19 cellular contexts compared by ENCODE assay signal in genomic region chr4:89368855-89369254, GRCh38.
DNase-seq lines count a peak whose midpoint lies in the region.
"Had no signal": no experiment of that assay in that cellular context is flagged by ENCODE, and none has a peak within 500 bp of the region (broad histone marks: within the 10 kb centered on the region; RNA-seq: fewer than 3 reads in every experiment).

No MANE protein-coding gene starts in this region.

- peak overlapping the region; percentile 11 for H3K4me3 Mint-ChIP-seq in dendritic cell treated with granulocyte-macrophage colony-stimulating factor and Interleukin-4, amounts not matched to agents 40 ng/mL and 50 ng/mL, for 4 days
- H3K4me3 Mint-ChIP-seq: CD4-positive, alpha-beta memory T cell; T-cell had no signal

- H3K27ac Mint-ChIP-seq in dendritic cell treated with granulocyte-macrophage colony-stimulating factor and Interleukin-4, amounts not matched to agents 40 ng/mL and 50 ng/mL, for 4 days, result peak overlapping the region; percentile 87
- H3K27ac Mint-ChIP-seq: T-cell had no signal

- peaks cover 26% of the 10 kb centered on the region for H3K4me1 Mint-ChIP-seq in dendritic cell treated with granulocyte-macrophage colony-stimulating factor and Interleukin-4, amounts not matched to agents 40 ng/mL and 50 ng/mL, for 4 days (ENCODE audit: low read depth)

- no peaks in the 10 kb centered on the region for H3K27me3 Mint-ChIP-seq in dendritic cell treated with granulocyte-macrophage colony-stimulating factor and Interleukin-4, amounts not matched to agents 40 ng/mL and 50 ng/mL, for 4 days

- H3K36me3 Mint-ChIP-seq in dendritic cell treated with granulocyte-macrophage colony-stimulating factor and Interleukin-4, amounts not matched to agents 40 ng/mL and 50 ng/mL, for 4 days (ENCODE audit: low read depth), result no peaks in the 10 kb centered on the region
- H3K36me3 Mint-ChIP-seq: CD4-positive, alpha-beta memory T cell; T-cell had no signal

- DNase-seq in NCI-H82 (lab: John Stamatoyannopoulos, UW) (peak; percentile 12), NCI-H82 treated with DMSO at 0.1 percent for 48 hours (lab: John Stamatoyannopoulos, UW; ENCODE audit: unreplicated experiment) (no peak), MV-4-11 (lab: John Stamatoyannopoulos, UW) (peak; percentile 72), pons (ENCODE audit: low spot score) (peak; percentile 37), HT-29 (ENCODE audit: low spot score) (no peak), DMS53 (lab: John Stamatoyannopoulos, UW) (no peak)
- no peak for DNase-seq in activated CD8-positive, alpha-beta memory T cell treated with anti-CD3 and anti-CD28 coated beads, Interleukin-2, amount 50 U/mL, for 48 hours
- DNase-seq: 8988T; ACHN; CD4-positive, alpha-beta memory T cell; COR-L47; HCEC 1CT; Karpas-422; NCI-H2029; NCI-H446 treated with DMSO at 0.1 percent for 48 hours; NCI-H526; PC-9; T-cell had no signal

- intact Hi-C loops in dendritic cell treated with granulocyte-macrophage colony-stimulating factor and Interleukin-4, amounts not matched to agents 40 ng/mL and 50 ng/mL, for 4 days (cut with micrococcal nuclease), result no loop called here

- peaks cover 20% of the 10 kb centered on the region for H3K9me3 Mint-ChIP-seq in dendritic cell treated with granulocyte-macrophage colony-stimulating factor and Interleukin-4, amounts not matched to agents 40 ng/mL and 50 ng/mL, for 4 days

Comparison
In these comparisons a context has a peak if more than half of its experiments do, and no peak if none do; other contexts are left out.
1. DNase-seq: peak in NCI-H82 (single experiment), MV-4-11 (single experiment) and pons (single experiment); none in NCI-H82 treated with DMSO at 0.1 percent for 48 hours (single experiment), HT-29 (single experiment), activated CD8-positive, alpha-beta memory T cell treated with anti-CD3 and anti-CD28 coated beads, Interleukin-2, amount 50 U/mL, for 48 hours (single experiment) and DMS53 (single experiment).